ENCODE assay signal across 32 cellular contexts in the genomic region with DNA sequence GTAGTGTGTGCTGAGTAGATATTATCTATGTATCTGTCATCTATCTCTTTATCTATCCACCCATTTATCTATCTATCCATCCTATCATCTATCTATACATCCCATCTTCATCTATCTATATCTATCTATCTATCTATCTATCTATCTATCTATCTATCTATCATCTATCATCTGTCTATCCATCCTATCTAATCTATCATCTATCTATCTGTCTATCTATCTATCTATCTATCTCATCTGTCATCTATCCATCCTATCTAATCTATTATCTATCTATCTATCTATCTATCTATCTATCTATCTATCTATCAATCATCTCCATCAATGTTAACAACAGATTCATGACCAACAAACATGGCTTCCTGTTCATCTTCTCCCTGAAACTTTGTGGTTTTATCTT.
"Had no signal": no experiment of that assay in that cellular context is flagged by ENCODE, and none has a peak within 500 bp of the region (broad histone marks: within the 10 kb centered on the region; RNA-seq: fewer than 3 reads in every experiment).

No MANE protein-coding gene starts in this region.

- H3K4me3 ChIP-seq: ascending aorta, cardiac muscle cell had no signal

- H3K4me1 ChIP-seq: ascending aorta had no signal

- H3K27ac ChIP-seq: ascending aorta, cardiac muscle cell, VCaP had no signal

- H3K36me3 ChIP-seq: ascending aorta, cardiac muscle cell had no signal

- ATAC-seq: activated CD8-positive, alpha-beta T cell treated with anti-CD3 and anti-CD28 coated beads for 36 hours; activated naive CD4-positive, alpha-beta T cell treated with anti-CD3 and anti-CD28 coated beads, Interleukin-2, amount 50 U/mL, for 72 hours; activated naive CD8-positive, alpha-beta T cell treated with anti-CD3 and anti-CD28 coated beads, Interleukin-2, amount 50 U/mL, for 24 hours; activated T-cell treated with anti-CD3 and anti-CD28 coated beads, Interleukin-2, amount 50 U/mL, for 4 hours; activated T-cell treated with anti-CD3 and anti-CD28 coated beads, Interleukin-2, amount 50 U/mL, for 72 hours; activated T-helper 17 cell treated with anti-CD3 and anti-CD28 coated beads, Interleukin-2, amount 50 U/mL, for 72 hours had no signal

- DNase-seq: activated B cell treated with CpG ODN at 0.5 μM for 24 hours; activated CD4-positive, alpha-beta memory T cell treated with anti-CD3 and anti-CD28 coated beads for 36 hours; activated CD4-positive, alpha-beta T cell treated with anti-CD3 and anti-CD28 coated beads for 4 hours; activated CD4-positive, alpha-beta T cell treated with anti-CD3 and anti-CD28 coated beads, Interleukin-2, amount 10 ng/mL, durations not matched to agents 24 days and 14 days; activated CD4-positive, alpha-beta T cell treated with anti-CD3 and anti-CD28 coated beads, Interleukin-2, amount 50 U/mL, for 1 hour; activated CD4-positive, alpha-beta T cell treated with anti-CD3 and anti-CD28 coated beads, Interleukin-2, amount 50 U/mL, for 4 hours; activated CD4-positive, CD25-positive, alpha-beta regulatory T cell treated with anti-CD3 and anti-CD28 coated beads, Interleukin-2, amount 50 U/mL, for 72 hours; activated CD8-positive, alpha-beta memory T cell treated with anti-CD3 and anti-CD28 coated beads, Interleukin-2, amount 50 U/mL, for 4 hours; activated CD8-positive, alpha-beta T cell treated with anti-CD3 and anti-CD28 coated beads for 36 hours; activated effector memory CD4-positive, alpha-beta T cell treated with anti-CD3 and anti-CD28 coated beads, Interleukin-2, amount 50 U/mL, for 16 hours; activated gamma-delta T cell treated with Interleukin-2 at 50 U/mL for 16 hours; activated naive CD4-positive, alpha-beta T cell; activated naive CD4-positive, alpha-beta T cell treated with anti-CD3 and anti-CD28 coated beads for 36 hours; activated naive CD4-positive, alpha-beta T cell treated with anti-CD3 and anti-CD28 coated beads, Interleukin-2, amount 50 U/mL, for 16 hours; activated naive CD8-positive, alpha-beta T cell treated with anti-CD3 and anti-CD28 coated beads, Interleukin-2, amount 10 ng/mL, durations not matched to agents 7 days and 5 days; activated naive CD8-positive, alpha-beta T cell treated with anti-CD3 and anti-CD28 coated beads, Interleukin-2, amount 50 U/mL, for 24 hours; activated T-cell treated with anti-CD3 and anti-CD28 coated beads for 4 hours; activated T-cell treated with anti-CD3 and anti-CD28 coated beads, Interleukin-2, amount 50 U/mL, for 1 hour; activated T-cell treated with anti-CD3 and anti-CD28 coated beads, Interleukin-2, amount 50 U/mL, for 4 hours; activated T-cell treated with anti-CD3 and anti-CD28 coated beads, Interleukin-2, amount 50 U/mL, for 72 hours; amygdala; anterior cingulate cortex; caudate nucleus; cerebellar nuclear complex; T-helper 1 cell; T-helper 2 cell; T-helper 9 cell had no signal

- H3K9me3 ChIP-seq: ascending aorta had no signal

- H3K27me3 ChIP-seq: ascending aorta, cardiac muscle cell had no signal
